Comparison of ENCODE assay signal across 9 cellular contexts in the genomic region with DNA sequence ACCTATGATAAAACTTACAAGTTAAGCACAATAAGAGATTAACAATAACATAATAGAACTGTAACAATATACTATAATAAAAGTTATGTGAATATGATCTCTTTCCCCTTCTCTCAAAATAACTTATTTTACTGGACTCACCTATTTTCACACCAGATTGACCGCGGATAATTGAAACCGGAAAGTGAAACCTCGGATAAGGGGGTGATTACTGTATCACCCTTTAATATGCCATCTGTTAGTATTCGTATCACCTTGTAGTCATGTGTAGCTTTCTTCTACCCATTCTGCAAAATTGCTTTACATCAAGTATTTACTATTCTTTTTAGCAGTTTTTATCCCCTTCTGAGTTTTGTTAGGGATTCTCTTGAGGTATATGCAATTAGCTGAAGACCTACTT. TPM values are rescaled to one million over a fixed set of nuclear protein-coding genes. Genes with fewer than 3 reads are reported as not detected.
A peak's percentile ranks its signal among the peaks of the same experiment; 100 is the strongest.
DNase-seq lines count a peak whose midpoint lies in the region; ATAC-seq and TF ChIP-seq lines count a peak whose summit lies in the region.
"Had no signal": no experiment of that assay in that cellular context is flagged by ENCODE, and none has a peak within 500 bp of the region (broad histone marks: within the 10 kb centered on the region; RNA-seq: fewer than 3 reads in every experiment).

No MANE protein-coding gene starts in this region.

- peak overlapping the region; percentile 97 for H3K4me3 ChIP-seq in GM12875 (ENCODE audit: low read depth, low read length)
- H3K4me3 ChIP-seq in Peyer's patch: peak overlapping the region in 3 of 4 donors; percentile 92 to 99 (median 96)
- H3K4me3 ChIP-seq in epithelial cell of proximal tubule (ENCODE audit: low read depth, low read length): peak overlapping the region; percentile 92
- H3K4me3 ChIP-seq in retinal pigment epithelial cell (ENCODE audit: low read length): peak overlapping the region; percentile 86

- H3K36me3 ChIP-seq in Peyer's patch: peaks cover 0 to 3% (median 0%) of the 10 kb centered on the region in 3 donors

- no peaks in the 10 kb centered on the region for H3K9me3 ChIP-seq in Peyer's patch

- TF ChIP-seq POLR2A in Peyer's patch (IDR thresholded peaks at IDR 0.05): no peak

- H3K27me3 ChIP-seq in Peyer's patch: no peaks in the 10 kb centered on the region

- H3K4me1 ChIP-seq in Peyer's patch: peaks cover 0 to 33% (median 2%) of the 10 kb centered on the region in 4 donors

- DNase-seq in Peyer's patch (no peak), epithelial cell of proximal tubule (ENCODE audit: low read depth) (no peak), retinal pigment epithelial cell (ENCODE audit: low read depth) (no peak), HK-2 (ENCODE audit: unreplicated experiment) (no peak), NCI-H2029 treated with DMSO at 0.1 percent for 48 hours (lab: John Stamatoyannopoulos, UW) (no peak), NCI-H2227 (lab: John Stamatoyannopoulos, UW; ENCODE audit: unreplicated experiment) (no peak)

- no peak for ATAC-seq in HG03097 (IDR thresholded peaks at IDR 0.05; ENCODE audit: low FRiP score, unreplicated experiment)

- H3K27ac ChIP-seq in Peyer's patch: peak overlapping the region; percentile 16 to 99 (median 98)

- no peak for TF ChIP-seq CTCF in GM12875 (IDR thresholded peaks at IDR 0.05; ENCODE audit: borderline replicate concordance, insufficient read depth, low read depth, low read length)
- no peak for TF ChIP-seq CTCF in Peyer's patch (IDR thresholded peaks at IDR 0.05)
- no peak for TF ChIP-seq CTCF in epithelial cell of proximal tubule (conservative IDR thresholded peaks at IDR 0.05; ENCODE audit: low read depth, low read length)
- no peak for TF ChIP-seq CTCF in retinal pigment epithelial cell (conservative IDR thresholded peaks at IDR 0.05; ENCODE audit: low read depth, low read length)

RNA-seq across cellular contexts. Expression of a gene that starts 1.8 kb away (rescaled TPM):
- total RNA-seq in Peyer's patch (10 to 100 TPM; 31.2 to 47.3 (median 38.3) TPM), epithelial cell of proximal tubule (80.1 and 90.4 TPM in 2 replicates)

RNA-seq across cellular contexts. Expression of a gene that starts 52.6 kb away (rescaled TPM):
- total RNA-seq in Peyer's patch: not detected
- total RNA-seq in epithelial cell of proximal tubule: not detected in 2 replicates
- total RNA-seq: T-helper 2 cell treated with Interferon-gamma antibody and Interleukin-4, amounts not matched to agents 100 ng/mL and 5 ng/mL, for 36 hours had no signal
